27 cellular contexts compared by ENCODE assay signal in genomic region chr3:4043867-4044575, GRCh38.
A peak's percentile ranks its signal among the peaks of the same experiment; 100 is the strongest.
DNase-seq lines count a peak whose midpoint lies in the region; ATAC-seq, FAIRE-seq and TF ChIP-seq lines count a peak whose summit lies in the region.
"Had no signal": no experiment of that assay in that cellular context is flagged by ENCODE, and none has a peak within 500 bp of the region (broad histone marks: within the 10 kb centered on the region; RNA-seq: fewer than 3 reads in every experiment).

No MANE protein-coding gene starts in this region.

- TF ChIP-seq CTCF in GM10248 (IDR thresholded peaks at IDR 0.05; ENCODE audit: control extremely low read depth, extremely low read depth, low read depth, missing control alignments) = no peak
- TF ChIP-seq CTCF in GM13976 (IDR thresholded peaks at IDR 0.05; ENCODE audit: borderline replicate concordance, control extremely low read depth, extremely low read depth, insufficient read depth, missing control alignments) = no peak

- H3K27ac ChIP-seq in substantia nigra (ENCODE audit: low read depth, low read length, poor library complexity, severe bottlenecking) = peak overlapping the region; percentile 18
- H3K27ac ChIP-seq: cardiac muscle cell, epithelial cell of prostate, gastroesophageal sphincter, pancreas had no signal

- POLR2A ChIA-PET in GM10248 (lab: Yijun Ruan, JAX) = no interaction called here

- in situ Hi-C loops in GM13976 (cut with MboI; ENCODE audit: low sequenced_read_pairs, unreplicated experiment) = no loop called here

- TF ChIP-seq POLR2A in H54 (IDR thresholded peaks at IDR 0.05; ENCODE audit: low read depth, low read length) = no peak

- FAIRE-seq in H54 (lab: Jason Lieb, UNC) = peak; percentile 57
- FAIRE-seq: GM12892, H1, pancreas had no signal

- CTCF ChIA-PET in GM10248 (lab: Yijun Ruan, JAX) = no interaction called here

- DNase-seq in H54 (ENCODE audit: insufficient read length, low spot score) (no peak), T1000 (lab: John Stamatoyannopoulos, UW) (peak; percentile 27), glomerular visceral epithelial cell (ENCODE audit: extremely low spot score) (peak; percentile 41), substantia nigra (lab: John Stamatoyannopoulos, UW) (peak in 2 of 49 donors; percentile 4 to 11), GM10248 (ENCODE audit: extremely low spot score) (no peak), GM13976 (ENCODE audit: low spot score) (no peak)
- DNase-seq in effector CD4-positive, alpha-beta T cell = no peak
- DNase-seq: activated CD4-positive, alpha-beta T cell treated with anti-CD3 and anti-CD28 coated beads, Interleukin-2, amount 10 ng/mL, durations not matched to agents 7 days and 5 days; activated CD8-positive, alpha-beta memory T cell treated with anti-CD3 and anti-CD28 coated beads, Interleukin-2, amount 50 U/mL, for 48 hours; activated effector memory CD4-positive, alpha-beta T cell treated with Interleukin-2 at 50 U/mL for 16 hours; activated naive CD8-positive, alpha-beta T cell treated with anti-CD3 and anti-CD28 coated beads, Interleukin-2, amount 50 U/mL, for 24 hours; CD8-positive, alpha-beta T cell; Kasumi-1; natural killer cell; NCI-H1105 treated with DMSO at 0.1 percent for 48 hours; NCI-H2081 treated with DMSO at 0.1 percent for 48 hours; NCI-H526 treated with DMSO at 0.1 percent for 48 hours; pancreas; SHP77 treated with DMSO at 0.1 percent for 48 hours; T-helper 1 cell had no signal

- ATAC-seq in HG03045 (IDR thresholded peaks at IDR 0.05; ENCODE audit: unreplicated experiment) = no peak
- ATAC-seq: activated naive CD8-positive, alpha-beta T cell treated with anti-CD3 and anti-CD28 coated beads, Interleukin-2, amount 50 U/mL, for 24 hours; CD8-positive, alpha-beta T cell; gastroesophageal sphincter; natural killer cell; pancreas; stimulated activated memory B cell treated with anti-CD40 and anti-IgM and Interleukin-4, amounts not matched to agents 10 μg/mL and 1 μg/mL and 100 μg/mL, for 72 hours had no signal

Comparison
In these comparisons a context has a peak if more than half of its experiments do, and no peak if none do; other contexts are left out.
1. DNase-seq: peak in T1000 (single experiment) and glomerular visceral epithelial cell (single experiment); none in H54 (single experiment), effector CD4-positive, alpha-beta T cell (single experiment), GM10248 (single experiment) and GM13976 (single experiment).